Comparison of ENCODE assay signal across 18 cellular contexts in the genomic region with DNA sequence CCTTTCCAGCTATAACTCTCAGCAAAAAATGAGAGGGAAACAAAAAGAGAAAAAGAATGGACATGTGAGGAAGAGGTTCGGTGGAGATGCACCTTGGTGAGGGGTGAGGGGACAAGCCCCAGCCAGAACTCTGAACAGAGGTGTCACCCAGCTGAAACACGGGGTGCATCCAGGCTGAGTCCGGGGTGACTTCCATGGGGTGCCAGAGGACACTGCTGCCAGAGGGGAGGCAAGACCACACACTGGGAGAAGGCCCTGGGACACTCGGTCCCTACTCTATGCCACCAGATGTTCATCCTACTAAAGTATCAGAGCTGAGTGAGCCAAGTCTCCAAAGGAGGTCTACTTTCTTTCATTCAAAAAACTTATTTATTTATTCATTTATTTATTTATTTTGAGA. TPM values are rescaled to one million over a fixed set of nuclear protein-coding genes. Genes with fewer than 3 reads are reported as not detected.
DNase-seq lines count a peak whose midpoint lies in the region; ATAC-seq and TF ChIP-seq lines count a peak whose summit lies in the region.
"Had no signal": no experiment of that assay in that cellular context is flagged by ENCODE, and none has a peak within 500 bp of the region (broad histone marks: within the 10 kb centered on the region; RNA-seq: fewer than 3 reads in every experiment).

No MANE protein-coding gene starts in this region.

- peaks cover 82% of the 10 kb centered on the region for H3F3A ChIP-seq in PC-9 (ENCODE audit: insufficient read depth, low read depth)

- POLR2A ChIA-PET in CD4-positive, alpha-beta memory T cell (lab: Charles Lee; ENCODE audit: partially characterized antibody): interaction anchor here (1.3 to 12.8 kb wide), 5 partner anchors 47 to 66 kb away, joined by 4 to 136 read pairs (median 26); a partner anchor contains a TSS
- POLR2A ChIA-PET in PC-9 (lab: Charles Lee; ENCODE audit: unreplicated experiment): interaction anchor here (0.6 kb wide), 1 partner anchor 221 kb away, joined by 3 read pairs; no protein-coding TSS in a partner anchor

- no peak overlapping the region for H3K27ac ChIP-seq in CD4-positive, alpha-beta memory T cell (ENCODE audit: low read depth, low read length)
- H3K27ac ChIP-seq in PC-9: peak overlapping the region; percentile 98
- H3K27ac ChIP-seq in gastrocnemius medialis: peak overlapping the region; percentile 90 to 98 (median 94)
- H3K27ac ChIP-seq: HL-60, SJCRH30, thyroid gland had no signal

- no peak overlapping the region for H3K4me3 ChIP-seq in CD4-positive, alpha-beta memory T cell (ENCODE audit: low read length in 2 of 2)
- no peak overlapping the region for H3K4me3 ChIP-seq in PC-9
- H3K4me3 ChIP-seq in endocrine pancreas (ENCODE audit: control insufficient read depth, insufficient read depth, low read length): no peak overlapping the region
- no peak overlapping the region for H3K4me3 ChIP-seq in gastrocnemius medialis
- H3K4me3 ChIP-seq: K562, sigmoid colon, SJCRH30, thyroid gland had no signal

- H2AFZ ChIP-seq in PC-9: no peak overlapping the region

- H3K36me3 ChIP-seq in CD4-positive, alpha-beta memory T cell (ENCODE audit: insufficient read depth, low read length): peaks cover 23% of the 10 kb centered on the region
- H3K36me3 ChIP-seq in PC-9 (ENCODE audit: low read depth) (peaks cover 56% of the 10 kb centered on the region), endocrine pancreas (ENCODE audit: control insufficient read depth, insufficient read depth, low read length) (peaks cover 4% of the 10 kb centered on the region), gastrocnemius medialis (peaks cover 0 to 17% of the 10 kb centered on the region in 2 donors)
- H3K36me3 ChIP-seq: SJCRH30 had no signal

- H3K4me1 ChIP-seq in CD4-positive, alpha-beta memory T cell (ENCODE audit: insufficient read depth, low read length): peaks cover 38% of the 10 kb centered on the region
- H3K4me1 ChIP-seq in PC-9 (replicated peaks; ENCODE audit: insufficient read depth) (peaks cover 73% of the 10 kb centered on the region), endocrine pancreas (ENCODE audit: control insufficient read depth, insufficient read depth, low read length) (no peaks in the 10 kb centered on the region), gastrocnemius medialis (peaks cover 70 to 82% of the 10 kb centered on the region in 2 donors)

- in situ Hi-C loops in gastrocnemius medialis (cut with MboI; ENCODE audit: low sequenced_read_pairs in 4 of 4): loop anchor here in 3 of 4 donors (5.0 kb wide), 1 partner anchor 55 kb away; no protein-coding TSS in a partner anchor

- H3K36me3 Mint-ChIP-seq in CD4-positive, alpha-beta memory T cell: peaks cover 30 to 64% of the 10 kb centered on the region in 2 donors

- ATAC-seq in gastrocnemius medialis: no peak
- ATAC-seq in HG02973 (IDR thresholded peaks at IDR 0.05; ENCODE audit: unreplicated experiment): no peak
- ATAC-seq: K562 had no signal

- H3K27ac Mint-ChIP-seq in CD4-positive, alpha-beta memory T cell: peak overlapping the region in 6 of 7 donors; percentile 45 to 93 (median 86)

- no peaks in the 10 kb centered on the region for H4K20me1 ChIP-seq in PC-9 (ENCODE audit: insufficient read depth)

- intact Hi-C loops in CD4-positive, alpha-beta memory T cell (cut with micrococcal nuclease): loop anchor here (2.0 to 5.0 kb wide), 2 partner anchors 47 to 360 kb away; a partner anchor contains a TSS
- intact Hi-C loops in PC-9 (cut with micrococcal nuclease; ENCODE audit: unreplicated experiment): loop anchor here (1.0 to 2.0 kb wide), 3 partner anchors 9 to 55 kb away; a partner anchor contains a TSS
- intact Hi-C loops in gastrocnemius medialis (cut with DNase I; ENCODE audit: low total_unique reads): no loop called here

- no peaks in the 10 kb centered on the region for H3K9me2 ChIP-seq in PC-9 (ENCODE audit: insufficient read depth)

- no peak for TF ChIP-seq CTCF in PC-9 (conservative IDR thresholded peaks at IDR 0.05)
- no peak for TF ChIP-seq CTCF in gastrocnemius medialis (IDR thresholded peaks at IDR 0.05 in 4 of 5, conservative IDR thresholded peaks at IDR 0.05 in 1 of 5)

- BruUV-seq in PC-9 (replicated peaks; lab: Mats Ljungman, UMichigan): no TSS peak

- CTCF ChIA-PET in CD4-positive, alpha-beta memory T cell (lab: Charles Lee; ENCODE audit: partially characterized antibody): interaction anchor here (1.2 to 31.3 kb wide), 12 partner anchors 10 to 360 kb away, joined by 3 to 1077 read pairs (median 14); a partner anchor contains a TSS
- CTCF ChIA-PET in PC-9 (lab: Charles Lee): interaction anchor here (0.6 to 3.8 kb wide), 4 partner anchors 9 to 58 kb away, joined by 3 to 27 read pairs (median 4); a partner anchor contains a TSS

- no peaks in the 10 kb centered on the region for H3K9me3 Mint-ChIP-seq in CD4-positive, alpha-beta memory T cell

- H3K9ac ChIP-seq in endocrine pancreas (ENCODE audit: control insufficient read depth, insufficient read depth, low read length): peak overlapping the region; percentile 10

- H3K27me3 ChIP-seq in CD4-positive, alpha-beta memory T cell (ENCODE audit: insufficient read depth, low read length): no peaks in the 10 kb centered on the region
- no peaks in the 10 kb centered on the region for H3K27me3 ChIP-seq in PC-9 (ENCODE audit: insufficient read depth, low read depth)
- no peaks in the 10 kb centered on the region for H3K27me3 ChIP-seq in endocrine pancreas (ENCODE audit: control insufficient read depth, insufficient read depth, low read length)
- H3K27me3 ChIP-seq in gastrocnemius medialis: no peaks in the 10 kb centered on the region
- H3K27me3 ChIP-seq: sigmoid colon, SJCRH30, thyroid gland had no signal

- TF ChIP-seq POLR2A in gastrocnemius medialis (IDR thresholded peaks at IDR 0.05): no peak

- no peak overlapping the region for H3K4me3 Mint-ChIP-seq in CD4-positive, alpha-beta memory T cell

- H3K27me3 Mint-ChIP-seq in CD4-positive, alpha-beta memory T cell: no peaks in the 10 kb centered on the region

- H3K4me2 ChIP-seq in PC-9: no peak overlapping the region

- H3K9me3 ChIP-seq in CD4-positive, alpha-beta memory T cell (ENCODE audit: control insufficient read depth in 1 of 2, low read length in 2 of 2): no peaks in the 10 kb centered on the region
- H3K9me3 ChIP-seq in PC-9 (ENCODE audit: insufficient read depth, low read depth): peaks cover 13% of the 10 kb centered on the region
- no peaks in the 10 kb centered on the region for H3K9me3 ChIP-seq in endocrine pancreas (ENCODE audit: control insufficient read depth, low read length)
- H3K9me3 ChIP-seq in gastrocnemius medialis: no peaks in the 10 kb centered on the region
- H3K9me3 ChIP-seq: sigmoid colon, SJCRH30, thyroid gland had no signal

- H3K79me2 ChIP-seq in PC-9 (ENCODE audit: low read depth): peaks cover 37% of the 10 kb centered on the region

- H3K4me1 Mint-ChIP-seq in CD4-positive, alpha-beta memory T cell: peaks cover 17 to 61% (median 35%) of the 10 kb centered on the region in 4 donors

- no peak for DNase-seq in CD4-positive, alpha-beta memory T cell
- DNase-seq in PC-9: no peak
- no peak for DNase-seq in gastrocnemius medialis
- DNase-seq in NCI-H2081 (lab: John Stamatoyannopoulos, UW): no peak
- DNase-seq in NCI-H345 (lab: John Stamatoyannopoulos, UW): no peak
- DNase-seq: activated T-cell treated with anti-CD3 and anti-CD28 coated beads for 4 hours; caudate nucleus; midbrain; NCI-H1092; NCI-H526; sigmoid colon; SJCRH30; stimulated activated CD4-positive, alpha-beta T cell treated with anti-CD3 and anti-CD28 coated beads, Interleukin-4, amount 100 ng/mL, for 1 hour; thyroid gland had no signal

RNA-seq across cellular contexts. Expression of a gene that starts 36.1 kb away (rescaled TPM):
- 10 to 100 TPM; 78.0 to 81.1 TPM for total RNA-seq in CD4-positive, alpha-beta memory T cell
- 10 to 100 TPM; 17.9 to 20.4 TPM for polyA plus RNA-seq in CD4-positive, alpha-beta memory T cell
- total RNA-seq in PC-9 (2021) (37.3 and 40.9 TPM in 2 replicates), gastrocnemius medialis (10 to 100 TPM; 23.8 to 33.0 (median 25.9) TPM)

RNA-seq across cellular contexts. Expression of a gene that starts 46.9 kb away (rescaled TPM):
- 10 to 100 TPM; 43.4 to 46.9 TPM for total RNA-seq in CD4-positive, alpha-beta memory T cell
- polyA plus RNA-seq in CD4-positive, alpha-beta memory T cell: 1 to 10 TPM in 1 of 2 donors, under 1 TPM in 1; 0.13 to 4.1 TPM
- total RNA-seq in PC-9 (2021): 51.6 and 52.4 TPM in 2 replicates
- total RNA-seq in gastrocnemius medialis: 1 to 10 TPM; 2.8 to 6.0 (median 3.8) TPM
